In the genomic region with DNA sequence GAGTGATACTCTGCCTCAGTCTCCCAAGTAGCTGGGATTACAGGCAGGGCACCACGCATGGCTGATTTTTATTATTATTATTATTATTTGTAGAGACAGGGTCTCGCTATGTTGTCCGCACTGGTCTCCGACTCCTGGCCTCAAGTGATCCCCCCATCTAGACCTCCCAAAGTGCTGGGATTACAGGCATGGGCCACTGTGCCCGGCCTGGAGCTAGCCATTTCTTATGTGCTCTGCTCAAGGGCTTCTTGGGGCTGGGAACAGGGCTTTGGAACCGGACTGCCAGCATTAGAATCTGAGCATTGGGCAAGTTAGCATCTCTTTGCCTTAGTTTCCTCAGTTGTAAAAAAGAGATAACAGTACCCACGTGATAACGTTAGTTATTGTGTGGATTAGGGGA, we compare ENCODE assay signal across 1 cellular context.
TF ChIP-seq lines count a peak whose summit lies in the region.

No MANE protein-coding gene starts in this region.

TF ChIP-seq in HepG2, 621 proteins besides CTCF, POLR2A, EP300 and RAD21:
- TF ChIP-seq HNRNPK (IDR thresholded peaks at IDR 0.05; ENCODE audit: low read depth, low read length, poor library complexity, severe bottlenecking) = peak; percentile 6
- no peak for TF ChIP-seq U2AF2 (IDR thresholded peaks at IDR 0.05; ENCODE audit: low read depth, low read length)
